1 cellular context compared by ENCODE assay signal in the genomic region with DNA sequence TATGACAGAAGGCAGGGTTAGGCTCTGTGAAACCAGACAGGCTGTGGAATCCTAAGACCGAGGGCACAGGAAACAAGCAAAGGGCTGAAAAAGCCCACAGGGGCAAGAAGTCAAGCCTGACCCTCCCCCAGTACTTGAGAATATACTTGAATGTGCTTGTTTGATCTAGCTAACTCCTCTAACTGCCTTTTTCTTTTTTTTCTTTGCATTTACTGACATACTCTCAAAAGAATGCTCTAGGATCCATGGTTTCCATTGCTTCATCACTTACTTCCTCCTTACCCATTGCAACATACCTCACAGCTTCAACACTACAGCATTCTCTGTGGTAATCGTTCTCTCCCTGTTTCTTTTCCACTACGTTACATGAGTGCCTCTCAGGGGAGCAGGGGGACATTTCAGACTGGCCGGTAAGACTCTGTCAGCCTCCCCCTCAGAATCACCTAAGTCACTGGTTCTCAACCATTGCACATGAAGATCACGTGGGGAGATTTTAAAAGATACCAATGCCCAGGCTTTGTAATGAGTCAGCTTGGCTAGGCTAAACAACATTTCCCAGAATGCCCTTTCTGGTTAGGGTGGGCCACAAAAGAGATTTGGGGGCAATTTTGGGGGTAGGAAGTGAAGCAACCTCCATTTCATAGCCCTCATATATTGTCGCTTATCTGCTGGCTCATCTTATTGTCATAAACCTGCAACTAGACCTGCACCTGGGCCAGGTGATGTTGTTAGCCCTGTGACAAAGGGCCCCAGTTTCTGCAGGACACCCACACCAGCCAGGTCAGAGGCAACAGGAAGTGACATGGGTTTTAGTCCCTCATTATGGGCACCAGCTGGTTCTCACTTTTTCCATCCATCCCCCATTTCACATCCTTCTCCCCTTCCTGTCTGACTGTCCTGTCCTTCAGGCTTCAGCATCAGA.
TF ChIP-seq lines count a peak whose summit lies in the region.

No MANE protein-coding gene starts in this region.

TF ChIP-seq in GM12878, 131 proteins besides CTCF, POLR2A, EP300 and RAD21 (continued from another document and continues in another):
- TF ChIP-seq, protein P1, sequence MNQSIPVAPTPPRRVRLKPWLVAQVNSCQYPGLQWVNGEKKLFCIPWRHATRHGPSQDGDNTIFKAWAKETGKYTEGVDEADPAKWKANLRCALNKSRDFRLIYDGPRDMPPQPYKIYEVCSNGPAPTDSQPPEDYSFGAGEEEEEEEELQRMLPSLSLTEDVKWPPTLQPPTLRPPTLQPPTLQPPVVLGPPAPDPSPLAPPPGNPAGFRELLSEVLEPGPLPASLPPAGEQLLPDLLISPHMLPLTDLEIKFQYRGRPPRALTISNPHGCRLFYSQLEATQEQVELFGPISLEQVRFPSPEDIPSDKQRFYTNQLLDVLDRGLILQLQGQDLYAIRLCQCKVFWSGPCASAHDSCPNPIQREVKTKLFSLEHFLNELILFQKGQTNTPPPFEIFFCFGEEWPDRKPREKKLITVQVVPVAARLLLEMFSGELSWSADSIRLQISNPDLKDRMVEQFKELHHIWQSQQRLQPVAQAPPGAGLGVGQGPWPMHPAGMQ (IDR thresholded peaks at IDR 0.05; ENCODE audit: borderline replicate concordance) = no peak
- no peak for TF ChIP-seq RB1 (IDR thresholded peaks at IDR 0.05; ENCODE audit: borderline replicate concordance)
- TF ChIP-seq RELA (IDR thresholded peaks at IDR 0.05; ENCODE audit: borderline replicate concordance, partially characterized antibody) = no peak
- TF ChIP-seq TCF7 (IDR thresholded peaks at IDR 0.05; ENCODE audit: borderline replicate concordance) = no peak
- no peak for TF ChIP-seq ZSCAN29 (IDR thresholded peaks at IDR 0.05)
- TF ChIP-seq TCF12 (IDR thresholded peaks at IDR 0.05; ENCODE audit: low read depth, low read length) = no peak
- no peak for TF ChIP-seq WRNIP1 (IDR thresholded peaks at IDR 0.05; ENCODE audit: borderline replicate concordance, low read depth, low read length)
- no peak for TF ChIP-seq BMI1 (IDR thresholded peaks at IDR 0.05; ENCODE audit: borderline replicate concordance)
- TF ChIP-seq, protein P2, sequence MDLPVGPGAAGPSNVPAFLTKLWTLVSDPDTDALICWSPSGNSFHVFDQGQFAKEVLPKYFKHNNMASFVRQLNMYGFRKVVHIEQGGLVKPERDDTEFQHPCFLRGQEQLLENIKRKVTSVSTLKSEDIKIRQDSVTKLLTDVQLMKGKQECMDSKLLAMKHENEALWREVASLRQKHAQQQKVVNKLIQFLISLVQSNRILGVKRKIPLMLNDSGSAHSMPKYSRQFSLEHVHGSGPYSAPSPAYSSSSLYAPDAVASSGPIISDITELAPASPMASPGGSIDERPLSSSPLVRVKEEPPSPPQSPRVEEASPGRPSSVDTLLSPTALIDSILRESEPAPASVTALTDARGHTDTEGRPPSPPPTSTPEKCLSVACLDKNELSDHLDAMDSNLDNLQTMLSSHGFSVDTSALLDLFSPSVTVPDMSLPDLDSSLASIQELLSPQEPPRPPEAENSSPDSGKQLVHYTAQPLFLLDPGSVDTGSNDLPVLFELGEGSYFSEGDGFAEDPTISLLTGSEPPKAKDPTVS (IDR thresholded peaks at IDR 0.05; ENCODE audit: low read depth, low read length) = no peak
- TF ChIP-seq, protein P3, sequence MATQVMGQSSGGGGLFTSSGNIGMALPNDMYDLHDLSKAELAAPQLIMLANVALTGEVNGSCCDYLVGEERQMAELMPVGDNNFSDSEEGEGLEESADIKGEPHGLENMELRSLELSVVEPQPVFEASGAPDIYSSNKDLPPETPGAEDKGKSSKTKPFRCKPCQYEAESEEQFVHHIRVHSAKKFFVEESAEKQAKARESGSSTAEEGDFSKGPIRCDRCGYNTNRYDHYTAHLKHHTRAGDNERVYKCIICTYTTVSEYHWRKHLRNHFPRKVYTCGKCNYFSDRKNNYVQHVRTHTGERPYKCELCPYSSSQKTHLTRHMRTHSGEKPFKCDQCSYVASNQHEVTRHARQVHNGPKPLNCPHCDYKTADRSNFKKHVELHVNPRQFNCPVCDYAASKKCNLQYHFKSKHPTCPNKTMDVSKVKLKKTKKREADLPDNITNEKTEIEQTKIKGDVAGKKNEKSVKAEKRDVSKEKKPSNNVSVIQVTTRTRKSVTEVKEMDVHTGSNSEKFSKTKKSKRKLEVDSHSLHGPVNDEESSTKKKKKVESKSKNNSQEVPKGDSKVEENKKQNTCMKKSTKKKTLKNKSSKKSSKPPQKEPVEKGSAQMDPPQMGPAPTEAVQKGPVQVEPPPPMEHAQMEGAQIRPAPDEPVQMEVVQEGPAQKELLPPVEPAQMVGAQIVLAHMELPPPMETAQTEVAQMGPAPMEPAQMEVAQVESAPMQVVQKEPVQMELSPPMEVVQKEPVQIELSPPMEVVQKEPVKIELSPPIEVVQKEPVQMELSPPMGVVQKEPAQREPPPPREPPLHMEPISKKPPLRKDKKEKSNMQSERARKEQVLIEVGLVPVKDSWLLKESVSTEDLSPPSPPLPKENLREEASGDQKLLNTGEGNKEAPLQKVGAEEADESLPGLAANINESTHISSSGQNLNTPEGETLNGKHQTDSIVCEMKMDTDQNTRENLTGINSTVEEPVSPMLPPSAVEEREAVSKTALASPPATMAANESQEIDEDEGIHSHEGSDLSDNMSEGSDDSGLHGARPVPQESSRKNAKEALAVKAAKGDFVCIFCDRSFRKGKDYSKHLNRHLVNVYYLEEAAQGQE (IDR thresholded peaks at IDR 0.05; ENCODE audit: low read depth, low read length) = no peak
- no peak for TF ChIP-seq NRF1 (conservative IDR thresholded peaks at IDR 0.05; ENCODE audit: low read depth, low read length)
- no peak for TF ChIP-seq KLF5 (IDR thresholded peaks at IDR 0.05; ENCODE audit: partially characterized antibody)
- TF ChIP-seq, protein P4, sequence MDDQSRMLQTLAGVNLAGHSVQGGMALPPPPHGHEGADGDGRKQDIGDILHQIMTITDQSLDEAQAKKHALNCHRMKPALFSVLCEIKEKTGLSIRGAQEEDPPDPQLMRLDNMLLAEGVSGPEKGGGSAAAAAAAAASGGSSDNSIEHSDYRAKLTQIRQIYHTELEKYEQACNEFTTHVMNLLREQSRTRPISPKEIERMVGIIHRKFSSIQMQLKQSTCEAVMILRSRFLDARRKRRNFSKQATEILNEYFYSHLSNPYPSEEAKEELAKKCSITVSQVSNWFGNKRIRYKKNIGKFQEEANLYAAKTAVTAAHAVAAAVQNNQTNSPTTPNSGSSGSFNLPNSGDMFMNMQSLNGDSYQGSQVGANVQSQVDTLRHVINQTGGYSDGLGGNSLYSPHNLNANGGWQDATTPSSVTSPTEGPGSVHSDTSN (IDR thresholded peaks at IDR 0.05; ENCODE audit: insufficient replicate concordance, low read depth, low read length) = no peak
- TF ChIP-seq MEF2A (IDR thresholded peaks at IDR 0.05; ENCODE audit: insufficient read depth, low read depth, low read length) = no peak
- TF ChIP-seq RBBP5 (conservative IDR thresholded peaks at IDR 0.05) = no peak
- TF ChIP-seq MYC (IDR thresholded peaks at IDR 0.05; ENCODE audit: insufficient read depth, insufficient read length, insufficient replicate concordance, low read length, severe bottlenecking) = no peak
- TF ChIP-seq NR2C2 (IDR thresholded peaks at IDR 0.05; ENCODE audit: borderline replicate concordance, control insufficient read depth, insufficient read length, low read depth) = no peak
- TF ChIP-seq STAT1 (conservative IDR thresholded peaks at IDR 0.05) = no peak
- TF ChIP-seq, protein P5, sequence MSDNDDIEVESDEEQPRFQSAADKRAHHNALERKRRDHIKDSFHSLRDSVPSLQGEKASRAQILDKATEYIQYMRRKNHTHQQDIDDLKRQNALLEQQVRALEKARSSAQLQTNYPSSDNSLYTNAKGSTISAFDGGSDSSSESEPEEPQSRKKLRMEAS (IDR thresholded peaks at IDR 0.05; ENCODE audit: low read depth, low read length) = no peak; the same call in 1 of the 2 replicates
- TF ChIP-seq, protein P6, sequence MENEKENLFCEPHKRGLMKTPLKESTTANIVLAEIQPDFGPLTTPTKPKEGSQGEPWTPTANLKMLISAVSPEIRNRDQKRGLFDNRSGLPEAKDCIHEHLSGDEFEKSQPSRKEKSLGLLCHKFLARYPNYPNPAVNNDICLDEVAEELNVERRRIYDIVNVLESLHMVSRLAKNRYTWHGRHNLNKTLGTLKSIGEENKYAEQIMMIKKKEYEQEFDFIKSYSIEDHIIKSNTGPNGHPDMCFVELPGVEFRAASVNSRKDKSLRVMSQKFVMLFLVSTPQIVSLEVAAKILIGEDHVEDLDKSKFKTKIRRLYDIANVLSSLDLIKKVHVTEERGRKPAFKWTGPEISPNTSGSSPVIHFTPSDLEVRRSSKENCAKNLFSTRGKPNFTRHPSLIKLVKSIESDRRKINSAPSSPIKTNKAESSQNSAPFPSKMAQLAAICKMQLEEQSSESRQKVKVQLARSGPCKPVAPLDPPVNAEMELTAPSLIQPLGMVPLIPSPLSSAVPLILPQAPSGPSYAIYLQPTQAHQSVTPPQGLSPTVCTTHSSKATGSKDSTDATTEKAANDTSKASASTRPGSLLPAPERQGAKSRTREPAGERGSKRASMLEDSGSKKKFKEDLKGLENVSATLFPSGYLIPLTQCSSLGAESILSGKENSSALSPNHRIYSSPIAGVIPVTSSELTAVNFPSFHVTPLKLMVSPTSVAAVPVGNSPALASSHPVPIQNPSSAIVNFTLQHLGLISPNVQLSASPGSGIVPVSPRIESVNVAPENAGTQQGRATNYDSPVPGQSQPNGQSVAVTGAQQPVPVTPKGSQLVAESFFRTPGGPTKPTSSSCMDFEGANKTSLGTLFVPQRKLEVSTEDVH (IDR thresholded peaks at IDR 0.05; ENCODE audit: low read depth, partially characterized antibody) = no peak
- TF ChIP-seq, protein P7, sequence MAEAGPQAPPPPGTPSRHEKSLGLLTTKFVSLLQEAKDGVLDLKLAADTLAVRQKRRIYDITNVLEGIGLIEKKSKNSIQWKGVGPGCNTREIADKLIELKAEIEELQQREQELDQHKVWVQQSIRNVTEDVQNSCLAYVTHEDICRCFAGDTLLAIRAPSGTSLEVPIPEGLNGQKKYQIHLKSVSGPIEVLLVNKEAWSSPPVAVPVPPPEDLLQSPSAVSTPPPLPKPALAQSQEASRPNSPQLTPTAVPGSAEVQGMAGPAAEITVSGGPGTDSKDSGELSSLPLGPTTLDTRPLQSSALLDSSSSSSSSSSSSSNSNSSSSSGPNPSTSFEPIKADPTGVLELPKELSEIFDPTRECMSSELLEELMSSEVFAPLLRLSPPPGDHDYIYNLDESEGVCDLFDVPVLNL (IDR thresholded peaks at IDR 0.05; ENCODE audit: low read depth, low read length) = no peak
- TF ChIP-seq BRCA1 (IDR thresholded peaks at IDR 0.05; ENCODE audit: low read depth, low read length) = no peak
- TF ChIP-seq NFYA (IDR thresholded peaks at IDR 0.05; ENCODE audit: borderline replicate concordance, low read depth, low read length) = no peak
- TF ChIP-seq POLR2AphosphoS2 (IDR thresholded peaks at IDR 0.05; ENCODE audit: low read depth, low read length) = no peak
- peak; percentile 41; the same call in 1 of the 2 replicates for TF ChIP-seq IKZF1 (conservative IDR thresholded peaks at IDR 0.05)
- TF ChIP-seq MYB (IDR thresholded peaks at IDR 0.05; ENCODE audit: borderline replicate concordance, low read depth, low read length) = peak; percentile 34; the same call in 1 of the 2 replicates
- no peak for TF ChIP-seq KAT2A (conservative IDR thresholded peaks at IDR 0.05; ENCODE audit: control insufficient read depth, low read depth, low read length)
- TF ChIP-seq, protein P8, sequence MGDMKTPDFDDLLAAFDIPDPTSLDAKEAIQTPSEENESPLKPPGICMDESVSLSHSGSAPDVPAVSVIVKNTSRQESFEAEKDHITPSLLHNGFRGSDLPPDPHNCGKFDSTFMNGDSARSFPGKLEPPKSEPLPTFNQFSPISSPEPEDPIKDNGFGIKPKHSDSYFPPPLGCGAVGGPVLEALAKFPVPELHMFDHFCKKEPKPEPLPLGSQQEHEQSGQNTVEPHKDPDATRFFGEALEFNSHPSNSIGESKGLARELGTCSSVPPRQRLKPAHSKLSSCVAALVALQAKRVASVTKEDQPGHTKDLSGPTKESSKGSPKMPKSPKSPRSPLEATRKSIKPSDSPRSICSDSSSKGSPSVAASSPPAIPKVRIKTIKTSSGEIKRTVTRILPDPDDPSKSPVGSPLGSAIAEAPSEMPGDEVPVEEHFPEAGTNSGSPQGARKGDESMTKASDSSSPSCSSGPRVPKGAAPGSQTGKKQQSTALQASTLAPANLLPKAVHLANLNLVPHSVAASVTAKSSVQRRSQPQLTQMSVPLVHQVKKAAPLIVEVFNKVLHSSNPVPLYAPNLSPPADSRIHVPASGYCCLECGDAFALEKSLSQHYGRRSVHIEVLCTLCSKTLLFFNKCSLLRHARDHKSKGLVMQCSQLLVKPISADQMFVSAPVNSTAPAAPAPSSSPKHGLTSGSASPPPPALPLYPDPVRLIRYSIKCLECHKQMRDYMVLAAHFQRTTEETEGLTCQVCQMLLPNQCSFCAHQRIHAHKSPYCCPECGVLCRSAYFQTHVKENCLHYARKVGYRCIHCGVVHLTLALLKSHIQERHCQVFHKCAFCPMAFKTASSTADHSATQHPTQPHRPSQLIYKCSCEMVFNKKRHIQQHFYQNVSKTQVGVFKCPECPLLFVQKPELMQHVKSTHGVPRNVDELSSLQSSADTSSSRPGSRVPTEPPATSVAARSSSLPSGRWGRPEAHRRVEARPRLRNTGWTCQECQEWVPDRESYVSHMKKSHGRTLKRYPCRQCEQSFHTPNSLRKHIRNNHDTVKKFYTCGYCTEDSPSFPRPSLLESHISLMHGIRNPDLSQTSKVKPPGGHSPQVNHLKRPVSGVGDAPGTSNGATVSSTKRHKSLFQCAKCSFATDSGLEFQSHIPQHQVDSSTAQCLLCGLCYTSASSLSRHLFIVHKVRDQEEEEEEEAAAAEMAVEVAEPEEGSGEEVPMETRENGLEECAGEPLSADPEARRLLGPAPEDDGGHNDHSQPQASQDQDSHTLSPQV (IDR thresholded peaks at IDR 0.05) = no peak
- TF ChIP-seq ESRRA (IDR thresholded peaks at IDR 0.05; ENCODE audit: low read length) = no peak
- 0 out of 2 replicates have a peak, but pooled peaks have one; percentile 35 for TF ChIP-seq PML (IDR thresholded peaks at IDR 0.05; ENCODE audit: low read length)
- no peak for TF ChIP-seq SP1 (IDR thresholded peaks at IDR 0.05; ENCODE audit: low read depth, low read length)
- TF ChIP-seq, protein P9, sequence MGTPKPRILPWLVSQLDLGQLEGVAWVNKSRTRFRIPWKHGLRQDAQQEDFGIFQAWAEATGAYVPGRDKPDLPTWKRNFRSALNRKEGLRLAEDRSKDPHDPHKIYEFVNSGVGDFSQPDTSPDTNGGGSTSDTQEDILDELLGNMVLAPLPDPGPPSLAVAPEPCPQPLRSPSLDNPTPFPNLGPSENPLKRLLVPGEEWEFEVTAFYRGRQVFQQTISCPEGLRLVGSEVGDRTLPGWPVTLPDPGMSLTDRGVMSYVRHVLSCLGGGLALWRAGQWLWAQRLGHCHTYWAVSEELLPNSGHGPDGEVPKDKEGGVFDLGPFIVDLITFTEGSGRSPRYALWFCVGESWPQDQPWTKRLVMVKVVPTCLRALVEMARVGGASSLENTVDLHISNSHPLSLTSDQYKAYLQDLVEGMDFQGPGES (IDR thresholded peaks at IDR 0.05) = no peak
- peak; percentile 56; the same call in 1 of the 2 replicates for TF ChIP-seq ZBED1 (IDR thresholded peaks at IDR 0.05; ENCODE audit: borderline replicate concordance)
- TF ChIP-seq EZH2 (IDR thresholded peaks at IDR 0.05; ENCODE audit: borderline replicate concordance, control insufficient read depth, low read depth, low read length) = no peak
- no peak for TF ChIP-seq FOXK2 (IDR thresholded peaks at IDR 0.05)
- TF ChIP-seq RCOR1 (conservative IDR thresholded peaks at IDR 0.05; ENCODE audit: low read depth, low read length) = no peak
- no peak for TF ChIP-seq BCL11A (IDR thresholded peaks at IDR 0.05; ENCODE audit: low read depth, low read length)
- no peak for TF ChIP-seq GATAD2B (conservative IDR thresholded peaks at IDR 0.05; ENCODE audit: low read depth)
- TF ChIP-seq HDGF (IDR thresholded peaks at IDR 0.05) = no peak
- TF ChIP-seq CEBPB (IDR thresholded peaks at IDR 0.05; ENCODE audit: borderline replicate concordance in 1 of 2, low read depth in 2 of 2, low read length in 2 of 2) = peak in 1 of 2 experiments; percentile 77; a peak in 1 of 4 replicates
- no peak for TF ChIP-seq SUPT20H (IDR thresholded peaks at IDR 0.05; ENCODE audit: borderline replicate concordance, control insufficient read depth, low read depth, low read length)
